In the genomic region with DNA sequence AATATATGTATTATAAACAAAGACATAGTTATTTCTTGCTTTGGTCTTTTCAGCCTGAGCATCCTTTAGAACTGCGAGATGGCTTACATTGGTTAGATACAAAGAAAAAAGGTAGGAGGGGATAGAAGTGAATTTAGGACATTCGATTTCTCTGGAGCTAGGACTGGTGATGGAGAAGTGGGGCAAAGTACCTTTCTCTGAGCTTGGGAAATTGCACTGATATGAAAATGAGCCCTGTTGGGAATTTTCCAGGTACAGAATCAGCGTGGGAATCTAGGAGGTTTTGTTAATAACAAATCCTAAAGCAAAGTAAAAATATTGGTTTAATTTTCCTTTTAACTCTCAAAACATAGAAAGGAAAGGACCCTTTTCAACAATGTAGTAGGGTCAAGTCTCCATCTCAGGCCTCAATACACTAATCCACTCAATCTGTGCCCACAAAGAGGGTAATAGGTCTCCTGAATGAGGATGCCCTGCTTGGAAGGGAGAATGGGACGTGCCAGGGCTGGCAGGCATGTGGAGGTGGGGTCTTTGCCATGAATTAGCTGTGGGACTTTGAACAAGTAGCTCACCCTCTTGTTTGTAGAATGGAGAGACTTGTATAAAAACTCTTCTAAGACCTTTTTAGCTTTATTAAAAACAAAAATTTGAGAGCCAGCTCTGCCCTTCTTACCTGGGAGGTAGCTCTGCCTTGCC, we compare ENCODE assay signal across 2 cellular contexts.
TF ChIP-seq lines count a peak whose summit lies in the region.

No MANE protein-coding gene starts in this region.

TF ChIP-seq in liver, 16 proteins besides CTCF, POLR2A, EP300 and RAD21 (continued from another document):
- TF ChIP-seq JUND (IDR thresholded peaks at IDR 0.05) (peak in 1 of 2 donors; percentile 40), HNF4G (IDR thresholded peaks at IDR 0.05) (peak; percentile 10), TAF1 (conservative IDR thresholded peaks at IDR 0.05) (no peak), NR2F2 (IDR thresholded peaks at IDR 0.05) (no peak), YY1 (IDR thresholded peaks at IDR 0.05) (no peak), SP1 (IDR thresholded peaks at IDR 0.05) (peak; percentile 25), EGR1 (IDR thresholded peaks at IDR 0.05; ENCODE audit: low read depth in 2 of 2) (no peak)
- TF ChIP-seq, protein P1, sequence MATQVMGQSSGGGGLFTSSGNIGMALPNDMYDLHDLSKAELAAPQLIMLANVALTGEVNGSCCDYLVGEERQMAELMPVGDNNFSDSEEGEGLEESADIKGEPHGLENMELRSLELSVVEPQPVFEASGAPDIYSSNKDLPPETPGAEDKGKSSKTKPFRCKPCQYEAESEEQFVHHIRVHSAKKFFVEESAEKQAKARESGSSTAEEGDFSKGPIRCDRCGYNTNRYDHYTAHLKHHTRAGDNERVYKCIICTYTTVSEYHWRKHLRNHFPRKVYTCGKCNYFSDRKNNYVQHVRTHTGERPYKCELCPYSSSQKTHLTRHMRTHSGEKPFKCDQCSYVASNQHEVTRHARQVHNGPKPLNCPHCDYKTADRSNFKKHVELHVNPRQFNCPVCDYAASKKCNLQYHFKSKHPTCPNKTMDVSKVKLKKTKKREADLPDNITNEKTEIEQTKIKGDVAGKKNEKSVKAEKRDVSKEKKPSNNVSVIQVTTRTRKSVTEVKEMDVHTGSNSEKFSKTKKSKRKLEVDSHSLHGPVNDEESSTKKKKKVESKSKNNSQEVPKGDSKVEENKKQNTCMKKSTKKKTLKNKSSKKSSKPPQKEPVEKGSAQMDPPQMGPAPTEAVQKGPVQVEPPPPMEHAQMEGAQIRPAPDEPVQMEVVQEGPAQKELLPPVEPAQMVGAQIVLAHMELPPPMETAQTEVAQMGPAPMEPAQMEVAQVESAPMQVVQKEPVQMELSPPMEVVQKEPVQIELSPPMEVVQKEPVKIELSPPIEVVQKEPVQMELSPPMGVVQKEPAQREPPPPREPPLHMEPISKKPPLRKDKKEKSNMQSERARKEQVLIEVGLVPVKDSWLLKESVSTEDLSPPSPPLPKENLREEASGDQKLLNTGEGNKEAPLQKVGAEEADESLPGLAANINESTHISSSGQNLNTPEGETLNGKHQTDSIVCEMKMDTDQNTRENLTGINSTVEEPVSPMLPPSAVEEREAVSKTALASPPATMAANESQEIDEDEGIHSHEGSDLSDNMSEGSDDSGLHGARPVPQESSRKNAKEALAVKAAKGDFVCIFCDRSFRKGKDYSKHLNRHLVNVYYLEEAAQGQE (IDR thresholded peaks at IDR 0.05) = no peak
- TF ChIP-seq, protein P2, sequence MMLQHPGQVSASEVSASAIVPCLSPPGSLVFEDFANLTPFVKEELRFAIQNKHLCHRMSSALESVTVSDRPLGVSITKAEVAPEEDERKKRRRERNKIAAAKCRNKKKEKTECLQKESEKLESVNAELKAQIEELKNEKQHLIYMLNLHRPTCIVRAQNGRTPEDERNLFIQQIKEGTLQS (IDR thresholded peaks at IDR 0.05) = no peak
- TF ChIP-seq, protein P3, sequence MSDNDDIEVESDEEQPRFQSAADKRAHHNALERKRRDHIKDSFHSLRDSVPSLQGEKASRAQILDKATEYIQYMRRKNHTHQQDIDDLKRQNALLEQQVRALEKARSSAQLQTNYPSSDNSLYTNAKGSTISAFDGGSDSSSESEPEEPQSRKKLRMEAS (IDR thresholded peaks at IDR 0.05) = peak; percentile 24
- TF ChIP-seq, protein P4, sequence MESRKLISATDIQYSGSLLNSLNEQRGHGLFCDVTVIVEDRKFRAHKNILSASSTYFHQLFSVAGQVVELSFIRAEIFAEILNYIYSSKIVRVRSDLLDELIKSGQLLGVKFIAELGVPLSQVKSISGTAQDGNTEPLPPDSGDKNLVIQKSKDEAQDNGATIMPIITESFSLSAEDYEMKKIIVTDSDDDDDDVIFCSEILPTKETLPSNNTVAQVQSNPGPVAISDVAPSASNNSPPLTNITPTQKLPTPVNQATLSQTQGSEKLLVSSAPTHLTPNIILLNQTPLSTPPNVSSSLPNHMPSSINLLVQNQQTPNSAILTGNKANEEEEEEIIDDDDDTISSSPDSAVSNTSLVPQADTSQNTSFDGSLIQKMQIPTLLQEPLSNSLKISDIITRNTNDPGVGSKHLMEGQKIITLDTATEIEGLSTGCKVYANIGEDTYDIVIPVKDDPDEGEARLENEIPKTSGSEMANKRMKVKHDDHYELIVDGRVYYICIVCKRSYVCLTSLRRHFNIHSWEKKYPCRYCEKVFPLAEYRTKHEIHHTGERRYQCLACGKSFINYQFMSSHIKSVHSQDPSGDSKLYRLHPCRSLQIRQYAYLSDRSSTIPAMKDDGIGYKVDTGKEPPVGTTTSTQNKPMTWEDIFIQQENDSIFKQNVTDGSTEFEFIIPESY (IDR thresholded peaks at IDR 0.05) = no peak
TF ChIP-seq in liver: peak in this region for 6.

TF ChIP-seq in HepG2, 621 proteins besides CTCF, POLR2A, EP300 and RAD21 (continued from another document):
- TF ChIP-seq, protein P5, sequence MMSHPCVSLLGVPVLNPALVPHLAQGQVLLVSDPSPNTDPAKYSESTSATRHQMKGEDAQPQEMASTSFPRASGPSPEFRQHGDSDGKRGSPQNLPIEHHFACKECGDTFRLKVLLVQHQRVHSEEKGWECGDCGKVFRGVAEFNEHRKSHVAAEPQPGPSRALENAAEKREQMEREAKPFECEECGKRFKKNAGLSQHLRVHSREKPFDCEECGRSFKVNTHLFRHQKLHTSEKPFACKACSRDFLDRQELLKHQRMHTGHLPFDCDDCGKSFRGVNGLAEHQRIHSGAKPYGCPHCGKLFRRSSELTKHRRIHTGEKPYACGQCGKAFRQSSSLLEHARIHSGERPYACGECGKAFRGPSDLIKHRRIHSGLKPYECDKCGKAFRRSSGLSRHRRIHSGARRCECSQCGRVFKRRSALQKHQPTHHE (CRISPR knock-in tag; IDR thresholded peaks at IDR 0.05; ENCODE audit: borderline replicate concordance) = no peak
- TF ChIP-seq ZNF652 (CRISPR knock-in tag; IDR thresholded peaks at IDR 0.05; ENCODE audit: borderline replicate concordance, low read depth) (no peak), ZNF451 (CRISPR knock-in tag; IDR thresholded peaks at IDR 0.05) (no peak), FOSL1 (CRISPR knock-in tag; IDR thresholded peaks at IDR 0.05; ENCODE audit: borderline replicate concordance) (no peak), ZNF672 (CRISPR knock-in tag; IDR thresholded peaks at IDR 0.05) (no peak), HMG20B (CRISPR knock-in tag; conservative IDR thresholded peaks at IDR 0.05) (no peak), TMF1 (CRISPR knock-in tag; IDR thresholded peaks at IDR 0.05; ENCODE audit: low read depth) (no peak), TEAD2 (CRISPR knock-in tag; IDR thresholded peaks at IDR 0.05) (no peak), ZFX (CRISPR knock-in tag; IDR thresholded peaks at IDR 0.05; ENCODE audit: low read depth) (no peak), ZKSCAN8 (CRISPR knock-in tag; IDR thresholded peaks at IDR 0.05; ENCODE audit: borderline replicate concordance) (no peak), ZZZ3 (CRISPR knock-in tag; IDR thresholded peaks at IDR 0.05; ENCODE audit: borderline replicate concordance) (no peak), ZNF724P (CRISPR knock-in tag; IDR thresholded peaks at IDR 0.05; ENCODE audit: borderline replicate concordance) (no peak), PPARG (CRISPR knock-in tag; conservative IDR thresholded peaks at IDR 0.05) (no peak), ZNF496 (CRISPR knock-in tag; IDR thresholded peaks at IDR 0.05; ENCODE audit: insufficient replicate concordance) (no peak), NFE2L2 (IDR thresholded peaks at IDR 0.05; ENCODE audit: low read length) (no peak), GFI1 (CRISPR knock-in tag; IDR thresholded peaks at IDR 0.05; ENCODE audit: borderline replicate concordance) (no peak), ZNF543 (CRISPR knock-in tag; IDR thresholded peaks at IDR 0.05) (no peak)
- TF ChIP-seq, protein P1 (IDR thresholded peaks at IDR 0.05; ENCODE audit: borderline replicate concordance in 1 of 2, low read depth in 1 of 2, low read length in 2 of 2) = no peak
